8 cellular contexts compared by ENCODE assay signal in the genomic region with DNA sequence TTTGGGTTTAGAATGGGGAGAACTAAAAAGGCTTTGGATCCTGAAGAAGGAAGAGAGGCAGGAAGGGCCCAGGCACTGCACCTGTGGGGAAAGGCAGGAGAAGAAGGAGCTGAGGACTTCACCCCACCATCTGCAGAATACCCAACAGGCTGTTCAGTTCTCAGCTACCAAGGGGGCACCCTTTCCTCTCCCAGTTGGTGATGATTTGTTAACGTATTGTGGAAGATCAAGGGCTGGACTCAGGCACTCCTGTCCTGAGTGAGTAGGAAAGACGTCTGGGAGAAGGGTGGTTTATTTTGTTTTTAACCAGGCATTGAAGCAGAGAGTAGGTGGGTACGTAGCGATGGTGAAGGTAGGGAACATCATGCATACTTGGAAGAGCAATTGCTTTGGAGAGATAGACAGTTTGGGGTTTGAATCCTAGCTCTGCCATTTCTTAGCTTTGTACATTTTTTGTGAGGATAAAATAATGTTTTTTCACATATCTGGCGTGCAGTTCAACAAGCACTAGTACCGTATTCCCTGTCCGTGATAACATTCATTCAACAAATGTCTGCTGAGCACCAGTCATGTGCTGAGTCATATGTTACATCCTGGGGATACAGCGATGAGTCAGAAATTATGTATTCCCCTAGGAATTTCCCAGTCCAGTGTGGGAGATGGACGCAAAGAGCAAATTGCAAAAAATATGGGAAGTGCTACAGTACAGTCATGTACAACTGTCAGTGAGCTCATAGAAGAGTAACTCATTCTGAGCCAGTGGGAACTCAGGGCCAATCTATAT. TPM values are rescaled to one million over a fixed set of nuclear protein-coding genes. Genes with fewer than 3 reads are reported as not detected.
DNase-seq lines count a peak whose midpoint lies in the region; ATAC-seq, FAIRE-seq and TF ChIP-seq lines count a peak whose summit lies in the region.

No MANE protein-coding gene starts in this region.

- H2AK5ac ChIP-seq in H9 (ENCODE audit: insufficient read length, low read length) = no peak overlapping the region

- no peaks in the 10 kb centered on the region for H4K20me1 ChIP-seq in H9 (ENCODE audit: control insufficient read depth, insufficient read depth, insufficient read length)

- H3K4me3 Mint-ChIP-seq in H9 = peak overlapping the region; percentile 4 to 91; a peak in 4 of 5 replicates
- H3K4me3 Mint-ChIP-seq in activated naive CD8-positive, alpha-beta T cell treated with anti-CD3 and anti-CD28 coated beads, Interleukin-2, amount 50 U/mL, for 24 hours = peak overlapping the region; percentile 81

- H3K36me3 ChIP-seq in small intestine (ENCODE audit: control insufficient read depth in 2 of 2, insufficient read depth in 2 of 2, low read length in 2 of 2) = no peaks in the 10 kb centered on the region

- peaks cover 13% of the 10 kb centered on the region for H3K23me2 ChIP-seq in H9 (ENCODE audit: insufficient read length, low read depth, low read length, poor library complexity, severe bottlenecking)

- FAIRE-seq in small intestine (lab: Jason Lieb, UNC) = no peak

- H3K4me1 ChIP-seq in H9 (ENCODE audit: insufficient read depth, low read length) (peaks cover 6% of the 10 kb centered on the region; the same call in 1 of the 2 replicates), small intestine (ENCODE audit: control insufficient read depth in 2 of 2, insufficient read depth in 1 of 2, low read depth in 1 of 2, low read length in 1 of 2) (peaks cover 0 to 8% of the 10 kb centered on the region in 2 donors)

- H2BK120ac ChIP-seq in H9 (ENCODE audit: low read depth, low read length, poor library complexity, severe bottlenecking) = no peak overlapping the region

- H3K27ac ChIP-seq in H9 (ENCODE audit: insufficient read length, low read depth, low read length) = no peak overlapping the region
- H3K27ac ChIP-seq in small intestine (ENCODE audit: low read depth in 1 of 2, low read length in 1 of 2) = peak overlapping the region in 1 of 2 donors; percentile 65

- no peaks in the 10 kb centered on the region for H3K9me3 Mint-ChIP-seq in H9
- H3K9me3 Mint-ChIP-seq in activated naive CD8-positive, alpha-beta T cell treated with anti-CD3 and anti-CD28 coated beads, Interleukin-2, amount 50 U/mL, for 24 hours = no peaks in the 10 kb centered on the region

- no peak overlapping the region for H3T11ph ChIP-seq in H9 (ENCODE audit: low read length)

- H2BK15ac ChIP-seq in H9 (ENCODE audit: low read depth, low read length) = no peak overlapping the region

- H3K4ac ChIP-seq in H9 (ENCODE audit: low read depth, low read length) = no peak overlapping the region

- no peak overlapping the region for H3K14ac ChIP-seq in H9 (ENCODE audit: insufficient read depth, low read length)

- DNase-seq in H9 (no peak), left cardiac atrium (no peak), small intestine (peak; percentile 7), AML-193 (lab: John Stamatoyannopoulos, UW) (no peak), NCI-H1694 (lab: John Stamatoyannopoulos, UW) (no peak)
- DNase-seq in activated naive CD8-positive, alpha-beta T cell treated with anti-CD3 and anti-CD28 coated beads, Interleukin-2, amount 50 U/mL, for 24 hours = no peak
- DNase-seq in stimulated activated CD4-positive, alpha-beta T cell treated with anti-CD3 and anti-CD28 coated beads, Interleukin-2, amount 100 ng/mL, for 24 hours = no peak

- TF ChIP-seq CTCF in H9 (conservative IDR thresholded peaks at IDR 0.05) = no peak

- H3K4me1 Mint-ChIP-seq in H9 = peaks cover 38 to 44% of the 10 kb centered on the region in 2 experiments
- peaks cover 32% of the 10 kb centered on the region for H3K4me1 Mint-ChIP-seq in activated naive CD8-positive, alpha-beta T cell treated with anti-CD3 and anti-CD28 coated beads, Interleukin-2, amount 50 U/mL, for 24 hours

- peak overlapping the region in 1 of 3 experiments; percentile 21; a peak in 2 of 7 replicates for H3K27ac Mint-ChIP-seq in H9
- no peak overlapping the region for H3K27ac Mint-ChIP-seq in activated naive CD8-positive, alpha-beta T cell treated with anti-CD3 and anti-CD28 coated beads, Interleukin-2, amount 50 U/mL, for 24 hours

- no peak overlapping the region for H3K56ac ChIP-seq in H9 (ENCODE audit: insufficient read length, low read depth, low read length)

- ATAC-seq in activated naive CD8-positive, alpha-beta T cell treated with anti-CD3 and anti-CD28 coated beads, Interleukin-2, amount 50 U/mL, for 24 hours = no peak
- peak; percentile 36 to 87 for ATAC-seq in left cardiac atrium
- ATAC-seq in GM18517 (IDR thresholded peaks at IDR 0.05; ENCODE audit: unreplicated experiment) = no peak

- H3K9me3 ChIP-seq in H9 (ENCODE audit: control insufficient read depth, low read depth, low read length) (no peaks in the 10 kb centered on the region), small intestine (ENCODE audit: control insufficient read depth, low read depth) (no peaks in the 10 kb centered on the region)

- no peak overlapping the region for H4K8ac ChIP-seq in H9 (replicated peaks; ENCODE audit: insufficient read length, low read depth, low read length)

- no peak overlapping the region for H3K23ac ChIP-seq in H9 (ENCODE audit: insufficient read length, low read depth, low read length)

- no peak overlapping the region for H2BK20ac ChIP-seq in H9 (ENCODE audit: low read depth, low read length, poor library complexity, severe bottlenecking)

- no peak overlapping the region for H4K5ac ChIP-seq in H9 (ENCODE audit: insufficient read length, low read depth, low read length)

- no peak overlapping the region for H2BK12ac ChIP-seq in H9 (ENCODE audit: insufficient read length, low read depth, low read length)

- H3K36me3 Mint-ChIP-seq in H9 (ENCODE audit: insufficient read depth in 1 of 3, low read depth in 3 of 3) = peaks cover 8 to 21% (median 11%) of the 10 kb centered on the region in 3 experiments
- peaks cover 4% of the 10 kb centered on the region for H3K36me3 Mint-ChIP-seq in activated naive CD8-positive, alpha-beta T cell treated with anti-CD3 and anti-CD28 coated beads, Interleukin-2, amount 50 U/mL, for 24 hours (ENCODE audit: low read depth)

- H3K4me2 ChIP-seq in H9 (ENCODE audit: insufficient read depth, insufficient read length, low read length) = no peak overlapping the region

- 100% methylated on average over 2 of the region's 9 CpGs for WGBS in H9 (ENCODE audit: extremely low coverage, insufficient read length, low lambda C conversion rate)
- WGBS in small intestine, 3 donors = 68 to 80% (median 77%) methylated on average over 9 of the region's 9 CpGs

- peaks cover 7% of the 10 kb centered on the region for H3K79me1 ChIP-seq in H9 (ENCODE audit: insufficient read depth, low read depth, low read length, poor library complexity, severe bottlenecking)

- H2BK5ac ChIP-seq in H9 (ENCODE audit: insufficient read length, low read length) = no peak overlapping the region

- H3K79me2 ChIP-seq in H9 (ENCODE audit: insufficient read depth, low read length) = peaks cover 8% of the 10 kb centered on the region; the same call in 1 of the 2 replicates

- H3K18ac ChIP-seq in H9 (ENCODE audit: insufficient read length, low read depth, low read length) = no peak overlapping the region

- intact Hi-C loops in left cardiac atrium (cut with DNase I) = no loop called here

- no peak overlapping the region for H2AFZ ChIP-seq in H9 (ENCODE audit: low read length)

- H3K4me3 ChIP-seq in small intestine (ENCODE audit: low read depth in 1 of 2, low read length in 2 of 2) = no peak overlapping the region

- no peak overlapping the region for H3K9ac ChIP-seq in H9 (ENCODE audit: extremely low read depth, insufficient read length, low read length)

- 0 out of 2 replicates have a peak, but pooled peaks cover 1% of the 10 kb centered on the region for H3K27me3 Mint-ChIP-seq in H9 (ENCODE audit: low read depth)
- H3K27me3 Mint-ChIP-seq in activated naive CD8-positive, alpha-beta T cell treated with anti-CD3 and anti-CD28 coated beads, Interleukin-2, amount 50 U/mL, for 24 hours = no peaks in the 10 kb centered on the region

- no peak overlapping the region for H4K91ac ChIP-seq in H9 (ENCODE audit: insufficient read length, low read depth, low read length)

- no peaks in the 10 kb centered on the region for H3K27me3 ChIP-seq in H9 (ENCODE audit: insufficient read depth, low read length)
- no peaks in the 10 kb centered on the region for H3K27me3 ChIP-seq in small intestine (ENCODE audit: control insufficient read depth in 2 of 2, insufficient read depth in 2 of 2, low read length in 2 of 2)

RNA-seq across cellular contexts. Expression of a gene that starts 2.1 kb away (rescaled TPM):
- 34.0 and 35.7 TPM in 2 replicates for total RNA-seq in H9 (2021)
- 10 to 100 TPM; 14.6 to 25.9 TPM for total RNA-seq in left cardiac atrium
- 10 to 100 TPM in 1 of 3 donors, 1 to 10 TPM in 2; 6.5 to 10.6 (median 6.9) TPM for polyA plus RNA-seq in small intestine

RNA-seq across cellular contexts. Expression of a gene that starts 43.9 kb away (rescaled TPM):
- total RNA-seq in H9 (2021) = 64.7 and 65.5 TPM in 2 replicates
- under 1 TPM in 1 of 2 donors, not detected in 1; 0.35 TPM for total RNA-seq in left cardiac atrium
- polyA plus RNA-seq in small intestine = under 1 TPM in 1 of 3 donors, not detected in 2; 0.30 TPM

Comparison
In these comparisons a context has a peak if more than half of its experiments do, and no peak if none do; other contexts are left out.
1. ATAC-seq: peak in left cardiac atrium (2 of 2); none in activated naive CD8-positive, alpha-beta T cell treated with anti-CD3 and anti-CD28 coated beads, Interleukin-2, amount 50 U/mL, for 24 hours (single experiment) and GM18517 (single experiment).
2. RNA of a gene that starts 43.9 kb away (total RNA-seq): 64.7 to 65.5 TPM in H9; 0.35 TPM in left cardiac atrium; every median in the first group is over 10 times any median in the second.